In genomic region chr20:33709398-33709797, GRCh38 we compare ENCODE assay signal across 21 cellular contexts. TPM values are rescaled to one million over a fixed set of nuclear protein-coding genes. Genes with fewer than 3 reads are reported as not detected.
DNase-seq lines count a peak whose midpoint lies in the region; ATAC-seq and TF ChIP-seq lines count a peak whose summit lies in the region.
"Had no signal": no experiment of that assay in that cellular context is flagged by ENCODE, and none has a peak within 500 bp of the region (broad histone marks: within the 10 kb centered on the region; RNA-seq: fewer than 3 reads in every experiment).

No MANE protein-coding gene starts in this region.

- H3K4me2 ChIP-seq in neural progenitor cell, result no peak overlapping the region
- H3K4me2 ChIP-seq: SK-N-SH had no signal

- H3K9me3 Mint-ChIP-seq in stimulated activated naive CD8-positive, alpha-beta T cell treated with anti-CD3 and anti-CD28 coated beads, Interleukin-15, amount 100 ng/mL, for 72 hours, result no peaks in the 10 kb centered on the region
- H3K9me3 Mint-ChIP-seq in neural progenitor cell, result no peaks in the 10 kb centered on the region
- H3K9me3 Mint-ChIP-seq: activated naive CD4-positive, alpha-beta T cell treated with anti-CD3 and anti-CD28 coated beads, Interleukin-2, amount 50 U/mL, for 24 hours had no signal

- no peaks in the 10 kb centered on the region for H3K36me3 Mint-ChIP-seq in neural progenitor cell

- no peak overlapping the region for H3K4me3 Mint-ChIP-seq in stimulated activated naive CD8-positive, alpha-beta T cell treated with anti-CD3 and anti-CD28 coated beads, Interleukin-15, amount 100 ng/mL, for 72 hours
- no peak overlapping the region for H3K4me3 Mint-ChIP-seq in neural progenitor cell
- H3K4me3 Mint-ChIP-seq: activated naive CD4-positive, alpha-beta T cell treated with anti-CD3 and anti-CD28 coated beads, Interleukin-2, amount 50 U/mL, for 24 hours had no signal

- no peak overlapping the region for H3K27ac Mint-ChIP-seq in stimulated activated naive CD8-positive, alpha-beta T cell treated with anti-CD3 and anti-CD28 coated beads, Interleukin-15, amount 100 ng/mL, for 72 hours
- no peak overlapping the region for H3K27ac Mint-ChIP-seq in neural progenitor cell
- H3K27ac Mint-ChIP-seq: activated naive CD4-positive, alpha-beta T cell treated with anti-CD3 and anti-CD28 coated beads, Interleukin-2, amount 50 U/mL, for 24 hours had no signal

- no peaks in the 10 kb centered on the region for H3K36me3 ChIP-seq in neural progenitor cell

- peak; percentile 30 for DNase-seq in stimulated activated naive CD8-positive, alpha-beta T cell treated with anti-CD3 and anti-CD28 coated beads, Interleukin-15, Interleukin-2, amounts not matched to agents 100 U/mL and 50 U/mL, for 24 hours
- DNase-seq in stimulated activated naive CD8-positive, alpha-beta T cell treated with anti-CD3 and anti-CD28 coated beads, Interleukin-15, amount 100 ng/mL, for 72 hours, result no peak
- peak; percentile 38 for DNase-seq in RPMI7951 (ENCODE audit: low read depth)
- peak; percentile 52 to 64 for DNase-seq in erythroblast (lab: John Stamatoyannopoulos, UW)
- DNase-seq in neural progenitor cell (ENCODE audit: low spot score), result no peak
- no peak for DNase-seq in stimulated activated naive CD4-positive, alpha-beta T cell treated with Interleukin-2 at 50 U/mL for 16 hours (lab: John Stamatoyannopoulos, UW)
- DNase-seq: activated CD8-positive, alpha-beta memory T cell treated with anti-CD3 and anti-CD28 coated beads, Interleukin-2, amount 50 U/mL, for 48 hours; dorsolateral prefrontal cortex; GF-D8; glutamatergic neuron; KG1; NCI-H1092; NCI-H2081 treated with DMSO at 0.1 percent for 48 hours; NCI-H510A; SK-N-SH; stimulated activated CD4-positive, alpha-beta T cell treated with anti-CD3 and anti-CD28 coated beads, Interleukin-1b, Interleukin-23, amount 100 ng/mL, for 48 hours had no signal

- H3K4me1 Mint-ChIP-seq in stimulated activated naive CD8-positive, alpha-beta T cell treated with anti-CD3 and anti-CD28 coated beads, Interleukin-15, amount 100 ng/mL, for 72 hours, result peaks cover 19% of the 10 kb centered on the region
- peaks cover 6% of the 10 kb centered on the region for H3K4me1 Mint-ChIP-seq in neural progenitor cell

- no peaks in the 10 kb centered on the region for H3K27me3 ChIP-seq in neural progenitor cell
- H3K27me3 ChIP-seq: dorsolateral prefrontal cortex, esophagus muscularis mucosa had no signal

- no peak overlapping the region for H2AFZ ChIP-seq in neural progenitor cell (replicated peaks)

- H3K9me3 ChIP-seq in neural progenitor cell (ENCODE audit: low read depth), result no peaks in the 10 kb centered on the region
- H3K9me3 ChIP-seq: esophagus muscularis mucosa, SK-N-SH had no signal

- H3K4me3 ChIP-seq in neural progenitor cell, result no peak overlapping the region
- H3K4me3 ChIP-seq: dorsolateral prefrontal cortex, esophagus muscularis mucosa had no signal

- TF ChIP-seq CTCF in neural progenitor cell (IDR thresholded peaks at IDR 0.05), result no peak

- no peak for TF ChIP-seq POLR2A in erythroblast (IDR thresholded peaks at IDR 0.05; ENCODE audit: low read length)

- ATAC-seq in stimulated activated naive CD8-positive, alpha-beta T cell treated with anti-CD3 and anti-CD28 coated beads, Interleukin-15, Interleukin-2, amounts not matched to agents 100 U/mL and 50 U/mL, for 24 hours, result peak; percentile 77
- no peak for ATAC-seq in stimulated activated naive CD8-positive, alpha-beta T cell treated with anti-CD3 and anti-CD28 coated beads, Interleukin-15, amount 100 ng/mL, for 72 hours
- no peak for ATAC-seq in GM21825 (IDR thresholded peaks at IDR 0.05; ENCODE audit: unreplicated experiment)
- ATAC-seq: sciatic nerve had no signal

- H3K9ac ChIP-seq in neural progenitor cell, result no peak overlapping the region
- H3K9ac ChIP-seq: SK-N-SH had no signal

- H3K4me1 ChIP-seq in neural progenitor cell, result no peaks in the 10 kb centered on the region
- H3K4me1 ChIP-seq: esophagus muscularis mucosa had no signal

- no peaks in the 10 kb centered on the region for H3K79me2 ChIP-seq in neural progenitor cell (ENCODE audit: low read depth)

- no peaks in the 10 kb centered on the region for H3F3A ChIP-seq in neural progenitor cell (ENCODE audit: low read depth)

- no peaks in the 10 kb centered on the region for H4K20me1 ChIP-seq in neural progenitor cell (ENCODE audit: low read depth)

- no peak overlapping the region for H3K27ac ChIP-seq in neural progenitor cell
- H3K27ac ChIP-seq: dorsolateral prefrontal cortex, esophagus muscularis mucosa, VCaP had no signal

- H3K27me3 Mint-ChIP-seq in stimulated activated naive CD8-positive, alpha-beta T cell treated with anti-CD3 and anti-CD28 coated beads, Interleukin-15, amount 100 ng/mL, for 72 hours, result no peaks in the 10 kb centered on the region
- peaks cover 4% of the 10 kb centered on the region for H3K27me3 Mint-ChIP-seq in neural progenitor cell (ENCODE audit: insufficient read depth, low read depth)
- H3K27me3 Mint-ChIP-seq: activated naive CD4-positive, alpha-beta T cell treated with anti-CD3 and anti-CD28 coated beads, Interleukin-2, amount 50 U/mL, for 24 hours had no signal

RNA-seq across cellular contexts. Expression of gene PXMP4, which starts 10.7 kb away (rescaled TPM):
- total RNA-seq in RPMI7951 (2014; rRNA removed; shearing (Covaris generic)), result 16.9 and 20.8 TPM in 2 replicates
- 3.5 and 6.1 TPM in 2 replicates for total RNA-seq in neural progenitor cell (ENCODE audit: low replicate concordance)

RNA-seq across cellular contexts. Expression of gene ZNF341, which starts 22.4 kb away (rescaled TPM):
- 1.6 and 2.0 TPM in 2 replicates for total RNA-seq in RPMI7951 (2014; rRNA removed; shearing (Covaris generic))
- total RNA-seq in neural progenitor cell (ENCODE audit: low replicate concordance), result 0.82 and 2.5 TPM in 2 replicates

RNA-seq across cellular contexts. Expression of gene E2F1, which starts 23.2 kb away (rescaled TPM):
- total RNA-seq in RPMI7951 (2014; rRNA removed; shearing (Covaris generic)), result 28.7 and 33.3 TPM in 2 replicates
- total RNA-seq in neural progenitor cell (ENCODE audit: low replicate concordance), result 9.7 and 29.7 TPM in 2 replicates

RNA-seq across cellular contexts. Expression of gene NECAB3, which starts 35.2 kb away (rescaled TPM):
- total RNA-seq in RPMI7951 (2014; rRNA removed; shearing (Covaris generic)), result 39.3 and 43.9 TPM in 2 replicates
- total RNA-seq in neural progenitor cell (ENCODE audit: low replicate concordance), result 19.2 and 40.2 TPM in 2 replicates

RNA-seq across cellular contexts. Expression of gene ACTL10, which starts 42.7 kb away (rescaled TPM):
- total RNA-seq in RPMI7951 (2014; rRNA removed; shearing (Covaris generic)), result 0.49 TPM in 1 of 2 replicates, not detected in the other
- 0.19 TPM in 1 of 2 replicates, not detected in the other for total RNA-seq in neural progenitor cell (ENCODE audit: low replicate concordance)

Comparison
In these comparisons a context has a peak if more than half of its experiments do, and no peak if none do; other contexts are left out.
1. DNase-seq: peak in stimulated activated naive CD8-positive, alpha-beta T cell treated with anti-CD3 and anti-CD28 coated beads, Interleukin-15, Interleukin-2, amounts not matched to agents 100 U/mL and 50 U/mL, for 24 hours (single experiment), RPMI7951 (single experiment) and erythroblast (2 of 2); none in stimulated activated naive CD8-positive, alpha-beta T cell treated with anti-CD3 and anti-CD28 coated beads, Interleukin-15, amount 100 ng/mL, for 72 hours (0 of 2), neural progenitor cell (single experiment) and stimulated activated naive CD4-positive, alpha-beta T cell treated with Interleukin-2 at 50 U/mL for 16 hours (single experiment).